In genomic region chr20:46965124-46965455, GRCh38 we compare ENCODE assay signal across 15 cellular contexts.
"Had no signal": no experiment of that assay in that cellular context is flagged by ENCODE, and none has a peak within 500 bp of the region (broad histone marks: within the 10 kb centered on the region; RNA-seq: fewer than 3 reads in every experiment).

No MANE protein-coding gene starts in this region.

- H3K27me3 ChIP-seq: colonic mucosa, neutrophil, right atrium auricular region, testis, transverse colon had no signal

- H3K36me3 ChIP-seq: colonic mucosa, heart left ventricle, neutrophil, right atrium auricular region, transverse colon had no signal

- H3K9me3 ChIP-seq: colonic mucosa, heart left ventricle, neutrophil, right atrium auricular region, testis, transverse colon had no signal

- ATAC-seq: heart left ventricle; left colon; naive thymus-derived CD4-positive, alpha-beta T cell had no signal

- DNase-seq: colonic mucosa; dermis blood vessel endothelial cell; erythroblast; heart left ventricle; hippocampal formation; left colon; naive thymus-derived CD4-positive, alpha-beta T cell; nephron progenitor cell; small intestine; stimulated activated CD4-positive, alpha-beta T cell treated with anti-CD3 and anti-CD28 coated beads, Interleukin-12 subunit alpha, Interleukin-12 subunit beta, amount 100 ng/mL, for 4 hours; stimulated activated naive CD4-positive, alpha-beta T cell treated with Interleukin-2 at 50 U/mL for 16 hours; testis; transverse colon had no signal

- H3K27ac ChIP-seq: colonic mucosa, heart left ventricle, neutrophil, right atrium auricular region, testis, transverse colon had no signal

- H3K4me1 ChIP-seq: colonic mucosa, heart left ventricle, right atrium auricular region, testis, transverse colon had no signal

- H3K4me3 ChIP-seq: colonic mucosa, heart left ventricle, right atrium auricular region, testis, transverse colon had no signal
